In the genomic region with DNA sequence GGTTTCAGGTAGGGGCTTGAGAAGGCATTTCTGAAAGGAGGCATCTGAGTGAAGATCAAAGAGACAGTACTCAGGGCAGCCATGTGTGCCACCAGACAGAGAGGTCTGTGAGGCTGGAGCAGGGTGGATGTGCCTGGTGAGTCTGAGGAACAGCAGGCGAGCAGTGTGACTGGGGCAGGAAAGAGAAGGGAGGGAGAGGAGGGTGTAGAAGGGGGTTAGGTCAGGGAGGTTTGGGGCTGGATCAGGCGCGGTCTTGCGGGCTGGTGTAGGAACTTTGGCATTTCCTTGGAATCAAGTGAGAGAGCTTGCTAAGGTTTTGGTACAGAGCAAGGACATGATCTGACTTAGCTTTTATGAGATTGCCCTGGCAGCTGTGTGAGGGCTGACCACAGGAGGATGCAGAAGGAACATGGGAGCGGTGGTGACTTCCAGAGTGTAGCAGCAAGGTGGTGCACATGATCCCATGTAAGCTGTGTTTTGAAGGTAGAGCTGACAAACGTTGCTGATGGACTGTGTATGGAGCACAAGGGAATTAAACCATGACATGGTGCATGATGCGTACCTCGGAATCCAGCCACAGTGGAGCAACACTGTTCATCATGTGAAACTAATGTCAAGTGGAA, we compare ENCODE assay signal across 16 cellular contexts. TPM values are rescaled to one million over a fixed set of nuclear protein-coding genes. Genes with fewer than 3 reads are reported as not detected.
DNase-seq lines count a peak whose midpoint lies in the region; ATAC-seq, FAIRE-seq and TF ChIP-seq lines count a peak whose summit lies in the region.
"Had no signal": no experiment of that assay in that cellular context is flagged by ENCODE, and none has a peak within 500 bp of the region (broad histone marks: within the 10 kb centered on the region; RNA-seq: fewer than 3 reads in every experiment).

No MANE protein-coding gene starts in this region.

- H3K79me2 ChIP-seq in Karpas-422 (ENCODE audit: low read length) = no peaks in the 10 kb centered on the region

- H3K4me3 ChIP-seq in Karpas-422 (ENCODE audit: low read length) (no peak overlapping the region), brain microvascular endothelial cell (ENCODE audit: low read depth, low read length) (no peak overlapping the region)

- DNase-seq in GM12891 (ENCODE audit: insufficient read length, low spot score) = no peak
- DNase-seq in Karpas-422 = peak; percentile 2
- DNase-seq in islet precursor cell = peak; percentile 57
- DNase-seq in brain microvascular endothelial cell = no peak
- DNase-seq in endothelial cell (ENCODE audit: low spot score) = no peak
- no peak for DNase-seq in stimulated activated naive CD8-positive, alpha-beta T cell treated with anti-CD3 and anti-CD28 coated beads, Interleukin-15, amount 100 ng/mL, for 72 hours
- DNase-seq: ACHN; CD4-positive, alpha-beta T cell; DMS79; MV-4-11; NCI-H1417 treated with DMSO at 0.1 percent for 48 hours; NCI-H2081 treated with DMSO at 0.1 percent for 48 hours; NCI-H2227 treated with DMSO at 0.1 percent for 48 hours had no signal

- H2AFZ ChIP-seq in Karpas-422 (ENCODE audit: low read length) = no peak overlapping the region

- in situ Hi-C loops in brain microvascular endothelial cell (cut with HindIII; ENCODE audit: low pct_ligation_motif_present, low sequenced_read_pairs) = no loop called here

- TF ChIP-seq CTCF in brain microvascular endothelial cell (IDR thresholded peaks at IDR 0.05; ENCODE audit: low read depth, low read length, missing control alignments) (no peak), endothelial cell (IDR thresholded peaks at IDR 0.05; ENCODE audit: unreplicated experiment) (no peak)

- no peaks in the 10 kb centered on the region for H3K9me3 ChIP-seq in Karpas-422 (ENCODE audit: low read length)

- no peaks in the 10 kb centered on the region for H3K4me1 ChIP-seq in Karpas-422 (ENCODE audit: low read length)

- no peak overlapping the region for H3K4me2 ChIP-seq in Karpas-422 (ENCODE audit: low read depth, low read length, poor library complexity, severe bottlenecking)

- ATAC-seq in stimulated activated memory B cell treated with anti-CD40 and anti-IgM and Interleukin-4, amounts not matched to agents 10 μg/mL and 1 μg/mL and 100 μg/mL, for 72 hours = no peak
- no peak for ATAC-seq in stimulated activated naive CD8-positive, alpha-beta T cell treated with anti-CD3 and anti-CD28 coated beads, Interleukin-15, amount 100 ng/mL, for 72 hours

- H3K27me3 Mint-ChIP-seq in stimulated activated memory B cell treated with anti-CD40 and anti-IgM and Interleukin-4, amounts not matched to agents 10 μg/mL and 1 μg/mL and 100 μg/mL, for 72 hours = no peaks in the 10 kb centered on the region
- H3K27me3 Mint-ChIP-seq in endothelial cell (ENCODE audit: unreplicated experiment) = peaks cover 1% of the 10 kb centered on the region
- peaks cover 31% of the 10 kb centered on the region for H3K27me3 Mint-ChIP-seq in stimulated activated naive CD8-positive, alpha-beta T cell treated with anti-CD3 and anti-CD28 coated beads, Interleukin-15, amount 100 ng/mL, for 72 hours

- H3K36me3 ChIP-seq in Karpas-422 (ENCODE audit: insufficient read depth, low read length) = no peaks in the 10 kb centered on the region
- peaks cover 9% of the 10 kb centered on the region for H3K36me3 ChIP-seq in brain microvascular endothelial cell (replicated peaks)

- peaks cover 61% of the 10 kb centered on the region for H3K36me3 Mint-ChIP-seq in stimulated activated memory B cell treated with anti-CD40 and anti-IgM and Interleukin-4, amounts not matched to agents 10 μg/mL and 1 μg/mL and 100 μg/mL, for 72 hours
- H3K36me3 Mint-ChIP-seq in endothelial cell (ENCODE audit: low read depth, unreplicated experiment) = peaks cover 17% of the 10 kb centered on the region

- no peak overlapping the region for H3K27ac ChIP-seq in Karpas-422 (ENCODE audit: low read length)
- H3K27ac ChIP-seq in brain microvascular endothelial cell = no peak overlapping the region

- no peaks in the 10 kb centered on the region for H3K9me2 ChIP-seq in Karpas-422 (replicated peaks; ENCODE audit: insufficient read depth, low read length)

- no peak overlapping the region for H3K4me3 Mint-ChIP-seq in stimulated activated memory B cell treated with anti-CD40 and anti-IgM and Interleukin-4, amounts not matched to agents 10 μg/mL and 1 μg/mL and 100 μg/mL, for 72 hours
- no peak overlapping the region for H3K4me3 Mint-ChIP-seq in endothelial cell (ENCODE audit: unreplicated experiment)
- no peak overlapping the region for H3K4me3 Mint-ChIP-seq in stimulated activated naive CD8-positive, alpha-beta T cell treated with anti-CD3 and anti-CD28 coated beads, Interleukin-15, amount 100 ng/mL, for 72 hours
- H3K4me3 Mint-ChIP-seq: CD4-positive, alpha-beta T cell had no signal

- no peak for TF ChIP-seq POLR2A in GM12891 (IDR thresholded peaks at IDR 0.05; ENCODE audit: low read depth, low read length)

- H3K4me1 Mint-ChIP-seq in stimulated activated memory B cell treated with anti-CD40 and anti-IgM and Interleukin-4, amounts not matched to agents 10 μg/mL and 1 μg/mL and 100 μg/mL, for 72 hours = peaks cover 41% of the 10 kb centered on the region
- H3K4me1 Mint-ChIP-seq in endothelial cell (ENCODE audit: unreplicated experiment) = peaks cover 10% of the 10 kb centered on the region
- H3K4me1 Mint-ChIP-seq in stimulated activated naive CD8-positive, alpha-beta T cell treated with anti-CD3 and anti-CD28 coated beads, Interleukin-15, amount 100 ng/mL, for 72 hours = no peaks in the 10 kb centered on the region

- no peaks in the 10 kb centered on the region for H4K20me1 ChIP-seq in Karpas-422 (ENCODE audit: insufficient read depth, low read depth, low read length)

- no peaks in the 10 kb centered on the region for H3K27me3 ChIP-seq in Karpas-422 (ENCODE audit: low read length)
- H3K27me3 ChIP-seq in brain microvascular endothelial cell (replicated peaks) = no peaks in the 10 kb centered on the region

- no peak overlapping the region for H3K9ac ChIP-seq in Karpas-422 (ENCODE audit: low read length)

- no peaks in the 10 kb centered on the region for H3K9me3 Mint-ChIP-seq in stimulated activated memory B cell treated with anti-CD40 and anti-IgM and Interleukin-4, amounts not matched to agents 10 μg/mL and 1 μg/mL and 100 μg/mL, for 72 hours
- H3K9me3 Mint-ChIP-seq in endothelial cell (ENCODE audit: unreplicated experiment) = no peaks in the 10 kb centered on the region
- H3K9me3 Mint-ChIP-seq in stimulated activated naive CD8-positive, alpha-beta T cell treated with anti-CD3 and anti-CD28 coated beads, Interleukin-15, amount 100 ng/mL, for 72 hours = no peaks in the 10 kb centered on the region
- H3K9me3 Mint-ChIP-seq: CD4-positive, alpha-beta T cell had no signal

- peak overlapping the region; percentile 8 for H3K27ac Mint-ChIP-seq in stimulated activated memory B cell treated with anti-CD40 and anti-IgM and Interleukin-4, amounts not matched to agents 10 μg/mL and 1 μg/mL and 100 μg/mL, for 72 hours
- H3K27ac Mint-ChIP-seq in endothelial cell (ENCODE audit: unreplicated experiment) = no peak overlapping the region
- no peak overlapping the region for H3K27ac Mint-ChIP-seq in stimulated activated naive CD8-positive, alpha-beta T cell treated with anti-CD3 and anti-CD28 coated beads, Interleukin-15, amount 100 ng/mL, for 72 hours
- H3K27ac Mint-ChIP-seq: CD4-positive, alpha-beta T cell had no signal

- peak; percentile 20 for FAIRE-seq in GM12891 (lab: Jason Lieb, UNC)
- FAIRE-seq: G401.6, H54 had no signal

TF ChIP-seq in GM12891, 5 proteins besides CTCF, POLR2A, EP300 and RAD21:
- TF ChIP-seq SPI1 (IDR thresholded peaks at IDR 0.05; ENCODE audit: low read depth, low read length) (no peak), PAX5 (IDR thresholded peaks at IDR 0.05; ENCODE audit: insufficient read depth, low read length, severe bottlenecking) (no peak), POU2F2 (IDR thresholded peaks at IDR 0.05; ENCODE audit: low read depth, low read length) (no peak), TAF1 (IDR thresholded peaks at IDR 0.05; ENCODE audit: low read depth, low read length) (no peak), POLR2AphosphoS5 (IDR thresholded peaks at IDR 0.05; ENCODE audit: low read depth, low read length) (no peak)

RNA-seq across cellular contexts. Expression of a gene that starts 13.9 kb away (rescaled TPM):
- polyA plus RNA-seq in GM12891 (2012; ENCODE audit: low read depth, missing spikeins) = 10.6 TPM
- not detected in 2 replicates for total RNA-seq in Karpas-422 (2014; rRNA removed; shearing (Covaris generic); ENCODE audit: low replicate concordance)
- total RNA-seq in endothelial cell (ENCODE audit: unreplicated experiment) = 88.8 TPM

Comparison
In these comparisons a context has a peak if more than half of its experiments do, and no peak if none do; other contexts are left out.
1. DNase-seq: peak in Karpas-422 (single experiment) and islet precursor cell (single experiment); none in GM12891 (single experiment), brain microvascular endothelial cell (single experiment), endothelial cell (single experiment) and stimulated activated naive CD8-positive, alpha-beta T cell treated with anti-CD3 and anti-CD28 coated beads, Interleukin-15, amount 100 ng/mL, for 72 hours (0 of 2).
2. RNA of a gene that starts 13.9 kb away (total RNA-seq): 88.8 TPM in endothelial cell (single experiment); not detected in Karpas-422; every median in the first group is over 10 times any median in the second.